Comparison of ENCODE assay signal across 8 cellular contexts in the genomic region with DNA sequence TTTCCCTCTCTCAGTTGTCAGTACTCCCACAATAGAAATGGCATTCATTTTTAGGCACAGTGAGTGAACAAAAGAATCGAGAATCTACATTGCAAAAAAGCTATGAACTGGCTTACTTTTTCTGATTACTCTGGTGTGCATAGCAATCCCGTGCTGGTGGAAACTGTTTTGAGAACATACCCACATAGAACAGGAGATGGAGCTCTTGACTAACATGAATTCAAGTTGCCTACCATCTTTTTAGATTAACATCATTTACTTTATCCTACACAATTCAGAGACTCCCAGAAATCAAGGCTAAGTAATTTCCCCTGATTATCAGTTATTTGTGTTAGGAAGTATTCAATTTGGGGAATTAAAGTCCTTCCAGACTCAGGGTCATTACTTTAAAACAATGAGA.
DNase-seq lines count a peak whose midpoint lies in the region; FAIRE-seq and TF ChIP-seq lines count a peak whose summit lies in the region.

No MANE protein-coding gene starts in this region.

- no peak overlapping the region for H2AFZ ChIP-seq in keratinocyte (ENCODE audit: control insufficient read depth, low read length)

- H3K27ac ChIP-seq in VCaP (no peak overlapping the region), keratinocyte (ENCODE audit: control insufficient read depth, insufficient read depth, low read length) (no peak overlapping the region), ovary (no peak overlapping the region)

- no peak overlapping the region for H3K9ac ChIP-seq in keratinocyte (ENCODE audit: control insufficient read depth, extremely low read depth, insufficient read depth, low read length)

- TF ChIP-seq CTCF in LNCAP (IDR thresholded peaks at IDR 0.05) (peak; percentile 67), VCaP (conservative IDR thresholded peaks at IDR 0.05) (peak; percentile 82), keratinocyte (optimal IDR thresholded peaks at IDR 0.05 in 1 of 3, IDR thresholded peaks at IDR 0.05 in 1 of 3, conservative IDR thresholded peaks at IDR 0.05 in 1 of 3; ENCODE audit: extremely low read depth in 1 of 3, insufficient read depth in 2 of 3, low read length in 3 of 3) (peak; percentile 27 to 50 (median 42)), ovary (IDR thresholded peaks at IDR 0.05) (no peak)

- DNase-seq in NCI-H2081 (lab: John Stamatoyannopoulos, UW) (peak; percentile 1 to 2), NCI-H2081 treated with DMSO at 0.1 percent for 48 hours (lab: John Stamatoyannopoulos, UW) (no peak), keratinocyte (ENCODE audit: low read depth, low spot score) (no peak), ovary (no peak)
- no peak for DNase-seq in activated T-cell treated with anti-CD3 and anti-CD28 coated beads, Interleukin-2, amount 50 U/mL, for 24 hours
- DNase-seq in activated T-cell treated with anti-CD3 and anti-CD28 coated beads, Interleukin-2, amount 50 U/mL, for 1 hour = no peak

- no peaks in the 10 kb centered on the region for H3K27me3 Mint-ChIP-seq in activated T-cell treated with anti-CD3 and anti-CD28 coated beads, Interleukin-2, amount 50 U/mL, for 24 hours

- no peaks in the 10 kb centered on the region for H4K20me1 ChIP-seq in keratinocyte (ENCODE audit: control insufficient read depth, extremely low read depth, insufficient read depth, low read length)

- no peak overlapping the region for H3K4me2 ChIP-seq in keratinocyte (ENCODE audit: control insufficient read depth, extremely low read depth, insufficient read depth, low read depth, low read length)

- H3K9me1 ChIP-seq in keratinocyte (ENCODE audit: control insufficient read depth, extremely low read depth, insufficient read depth, low read length) = no peaks in the 10 kb centered on the region

- 4 to 7% (median 5%) methylated on average over 2 of the region's 2 CpGs for WGBS in ovary, 3 donors

- H3K79me2 ChIP-seq in keratinocyte (ENCODE audit: control insufficient read depth, insufficient read depth, low read length) = no peaks in the 10 kb centered on the region

- peaks cover 2% of the 10 kb centered on the region for H3K4me1 Mint-ChIP-seq in activated T-cell treated with anti-CD3 and anti-CD28 coated beads, Interleukin-2, amount 50 U/mL, for 24 hours (ENCODE audit: low read depth)

- no peak overlapping the region for H3K4me3 Mint-ChIP-seq in activated T-cell treated with anti-CD3 and anti-CD28 coated beads, Interleukin-2, amount 50 U/mL, for 24 hours

- H3K27me3 ChIP-seq in keratinocyte (ENCODE audit: control insufficient read depth, extremely low read depth, insufficient read depth, low read length) (no peaks in the 10 kb centered on the region), ovary (peaks cover 3% of the 10 kb centered on the region)

- no peak for TF ChIP-seq EP300 in ovary (IDR thresholded peaks at IDR 0.05)

- H3K4me3 ChIP-seq in keratinocyte (ENCODE audit: control insufficient read depth in 2 of 3, extremely low read depth in 1 of 3, insufficient read depth in 2 of 3, low read depth in 1 of 3, low read length in 3 of 3) (no peak overlapping the region), ovary (no peak overlapping the region)

- H3K9me3 ChIP-seq in keratinocyte (ENCODE audit: control insufficient read depth, low read depth, low read length) (no peaks in the 10 kb centered on the region), ovary (no peaks in the 10 kb centered on the region)

- dilution Hi-C loops in keratinocyte (cut with MboI; ENCODE audit: extremely low pct_ligation_motif_present, low sequenced_read_pairs) = loop anchor here (25.0 kb wide), 1 partner anchor 721 kb away; no protein-coding TSS in a partner anchor

- peak; percentile 66 for FAIRE-seq in keratinocyte (lab: Jason Lieb, UNC)

- no peaks in the 10 kb centered on the region for H3K4me1 ChIP-seq in keratinocyte (ENCODE audit: control insufficient read depth, extremely low read depth, insufficient read depth, low read length)
- H3K4me1 ChIP-seq in ovary (ENCODE audit: insufficient read depth) = no peaks in the 10 kb centered on the region

- intact Hi-C loops in ovary (cut with DNase I) = loop anchor here (5.0 to 10.0 kb wide), 2 partner anchors 736 to 739 kb away; no protein-coding TSS in a partner anchor

- H3K36me3 ChIP-seq in keratinocyte (ENCODE audit: control insufficient read depth in 2 of 2, extremely low read depth in 1 of 2, insufficient read depth in 2 of 2, low read length in 2 of 2) (no peaks in the 10 kb centered on the region), ovary (no peaks in the 10 kb centered on the region)

- TF ChIP-seq POLR2A in ovary (IDR thresholded peaks at IDR 0.05) = no peak

- H3K27ac Mint-ChIP-seq in activated T-cell treated with anti-CD3 and anti-CD28 coated beads, Interleukin-2, amount 50 U/mL, for 24 hours = no peak overlapping the region

- no peaks in the 10 kb centered on the region for H3K9me3 Mint-ChIP-seq in activated T-cell treated with anti-CD3 and anti-CD28 coated beads, Interleukin-2, amount 50 U/mL, for 24 hours

- no peaks in the 10 kb centered on the region for H3K36me3 Mint-ChIP-seq in activated T-cell treated with anti-CD3 and anti-CD28 coated beads, Interleukin-2, amount 50 U/mL, for 24 hours (ENCODE audit: low read depth)

Comparison
In these comparisons a context has a peak if more than half of its experiments do, and no peak if none do; other contexts are left out.
1. DNase-seq: peak in NCI-H2081 (2 of 2); none in NCI-H2081 treated with DMSO at 0.1 percent for 48 hours (single experiment), keratinocyte (single experiment), ovary (0 of 5), activated T-cell treated with anti-CD3 and anti-CD28 coated beads, Interleukin-2, amount 50 U/mL, for 24 hours (single experiment) and activated T-cell treated with anti-CD3 and anti-CD28 coated beads, Interleukin-2, amount 50 U/mL, for 1 hour (single experiment).
2. CTCF ChIP-seq: peak in LNCAP (single experiment), VCaP (single experiment) and keratinocyte (3 of 3); none in ovary (0 of 3).